ENCODE assay signal across 13 cellular contexts in genomic region chr2:120007851-120008250, GRCh38. TPM values are rescaled to one million over a fixed set of nuclear protein-coding genes. Genes with fewer than 3 reads are reported as not detected.
A peak's percentile ranks its signal among the peaks of the same experiment; 100 is the strongest.
DNase-seq lines count a peak whose midpoint lies in the region; ATAC-seq and TF ChIP-seq lines count a peak whose summit lies in the region.
"Had no signal": no experiment of that assay in that cellular context is flagged by ENCODE, and none has a peak within 500 bp of the region (broad histone marks: within the 10 kb centered on the region; RNA-seq: fewer than 3 reads in every experiment).

No MANE protein-coding gene starts in this region.

- H2AFZ ChIP-seq in OCI-LY7 (ENCODE audit: low read length): peak overlapping the region; percentile 97; the same call in 1 of the 2 replicates

- H3K4me1 ChIP-seq in OCI-LY7 (ENCODE audit: insufficient read depth, low read length, poor library complexity, severe bottlenecking) (peaks cover 33% of the 10 kb centered on the region), thyroid gland (peaks cover 6 to 14% of the 10 kb centered on the region in 2 donors)
- H3K4me1 ChIP-seq: HAP-1 had no signal

- BruUV-seq in OCI-LY7 (replicated peaks; lab: Mats Ljungman, UMichigan): no TSS peak

- DNase-seq in activated CD4-positive, alpha-beta T cell treated with anti-CD3 and anti-CD28 coated beads, Interleukin-2, amount 10 ng/mL, durations not matched to agents 24 days and 14 days: peak; percentile 42
- no peak for DNase-seq in activated CD4-positive, alpha-beta T cell treated with anti-CD3 and anti-CD28 coated beads, Interleukin-2, amount 50 U/mL, for 1 hour
- no peak for DNase-seq in OCI-LY7 (ENCODE audit: low spot score)
- no peak for DNase-seq in memory B cell (ENCODE audit: low spot score in 2 of 2)
- peak; percentile 70 to 71 for DNase-seq in thyroid gland
- no peak for DNase-seq in DMS 273 (lab: John Stamatoyannopoulos, UW; ENCODE audit: unreplicated experiment)
- no peak for DNase-seq in A172 (ENCODE audit: low spot score)
- DNase-seq in activated CD8-positive, alpha-beta memory T cell treated with anti-CD3 and anti-CD28 coated beads, Interleukin-2, amount 50 U/mL, for 48 hours: no peak
- DNase-seq: CD4-positive, alpha-beta memory T cell had no signal

- no peak for TF ChIP-seq POLR2A in thyroid gland (IDR thresholded peaks at IDR 0.05)

- H3K9me3 Mint-ChIP-seq in activated CD4-positive, alpha-beta T cell treated with anti-CD3 and anti-CD28 coated beads, Interleukin-2, amount 10 ng/mL, durations not matched to agents 24 days and 14 days: no peaks in the 10 kb centered on the region
- no peaks in the 10 kb centered on the region for H3K9me3 Mint-ChIP-seq in memory B cell
- H3K9me3 Mint-ChIP-seq: CD4-positive, alpha-beta memory T cell had no signal

- no peak overlapping the region for H3K4me2 ChIP-seq in OCI-LY7 (ENCODE audit: low read length)
- H3K4me2 ChIP-seq: BLaER1 had no signal

- H3K9me2 ChIP-seq in OCI-LY7 (ENCODE audit: insufficient read depth, low read length): peaks cover 4% of the 10 kb centered on the region; the same call in 1 of the 2 replicates

- no peak overlapping the region for H3K4me3 Mint-ChIP-seq in activated CD4-positive, alpha-beta T cell treated with anti-CD3 and anti-CD28 coated beads, Interleukin-2, amount 10 ng/mL, durations not matched to agents 24 days and 14 days
- peak overlapping the region; percentile 66 for H3K4me3 Mint-ChIP-seq in memory B cell
- H3K4me3 Mint-ChIP-seq: CD14-positive monocyte; CD4-positive, alpha-beta memory T cell had no signal

- H3K79me2 ChIP-seq in OCI-LY7 (ENCODE audit: insufficient read depth, low read depth, low read length): no peaks in the 10 kb centered on the region

- H3K9me3 ChIP-seq in OCI-LY7 (ENCODE audit: low read length): no peaks in the 10 kb centered on the region
- no peaks in the 10 kb centered on the region for H3K9me3 ChIP-seq in thyroid gland
- H3K9me3 ChIP-seq: BLaER1, HAP-1 had no signal

- no peak overlapping the region for H3K27ac Mint-ChIP-seq in activated CD4-positive, alpha-beta T cell treated with anti-CD3 and anti-CD28 coated beads, Interleukin-2, amount 10 ng/mL, durations not matched to agents 24 days and 14 days
- peak overlapping the region; percentile 88 for H3K27ac Mint-ChIP-seq in memory B cell

- POLR2A ChIA-PET in OCI-LY7 (lab: Charles Lee): interaction anchor here (0.8 to 0.9 kb wide), 2 partner anchors 24 to 422 kb away, joined by 4 read pairs; no protein-coding TSS in a partner anchor

- H3K36me3 ChIP-seq in OCI-LY7 (ENCODE audit: insufficient read depth, low read length) (no peaks in the 10 kb centered on the region), thyroid gland (no peaks in the 10 kb centered on the region)
- H3K36me3 ChIP-seq: BLaER1, HAP-1 had no signal

- peaks cover 3% of the 10 kb centered on the region for H3K27me3 Mint-ChIP-seq in activated CD4-positive, alpha-beta T cell treated with anti-CD3 and anti-CD28 coated beads, Interleukin-2, amount 10 ng/mL, durations not matched to agents 24 days and 14 days
- H3K27me3 Mint-ChIP-seq in memory B cell: no peaks in the 10 kb centered on the region

- no peak for ATAC-seq in memory B cell (ENCODE audit: low read depth)

- H3K27ac ChIP-seq in OCI-LY7 (ENCODE audit: low read depth, low read length, poor library complexity, severe bottlenecking): no peak overlapping the region
- peak overlapping the region; percentile 25 to 54 (median 51) for H3K27ac ChIP-seq in thyroid gland
- H3K27ac ChIP-seq: 22Rv1, BLaER1 had no signal

- 42 to 43% methylated on average over 4 of the region's 4 CpGs for WGBS in thyroid gland, 2 donors

- CTCF ChIA-PET in OCI-LY7 (lab: Charles Lee; ENCODE audit: unreplicated experiment): no interaction called here

- H3K4me3 ChIP-seq in OCI-LY7 (ENCODE audit: low read depth, low read length, poor library complexity, severe bottlenecking) (no peak overlapping the region), thyroid gland (replicated peaks in 1 of 3) (no peak overlapping the region)
- H3K4me3 ChIP-seq: BLaER1, HAP-1 had no signal

- H3K27me3 ChIP-seq in thyroid gland: no peaks in the 10 kb centered on the region
- H3K27me3 ChIP-seq: BLaER1 had no signal

- peaks cover 15% of the 10 kb centered on the region for H3K4me1 Mint-ChIP-seq in activated CD4-positive, alpha-beta T cell treated with anti-CD3 and anti-CD28 coated beads, Interleukin-2, amount 10 ng/mL, durations not matched to agents 24 days and 14 days
- H3K4me1 Mint-ChIP-seq in memory B cell: peaks cover 21% of the 10 kb centered on the region

- TF ChIP-seq CTCF in OCI-LY7 (conservative IDR thresholded peaks at IDR 0.05; ENCODE audit: low read length) (no peak), thyroid gland (IDR thresholded peaks at IDR 0.05) (no peak)

- H3K36me3 Mint-ChIP-seq in activated CD4-positive, alpha-beta T cell treated with anti-CD3 and anti-CD28 coated beads, Interleukin-2, amount 10 ng/mL, durations not matched to agents 24 days and 14 days (ENCODE audit: low read depth): no peaks in the 10 kb centered on the region
- no peaks in the 10 kb centered on the region for H3K36me3 Mint-ChIP-seq in memory B cell
- H3K36me3 Mint-ChIP-seq: CD4-positive, alpha-beta memory T cell had no signal

- H4K20me1 ChIP-seq in OCI-LY7 (ENCODE audit: insufficient read depth, low read length): no peaks in the 10 kb centered on the region
- H4K20me1 ChIP-seq: BLaER1 had no signal

- intact Hi-C loops in activated CD4-positive, alpha-beta T cell treated with anti-CD3 and anti-CD28 coated beads, Interleukin-2, amount 10 ng/mL, durations not matched to agents 24 days and 14 days (cut with micrococcal nuclease): no loop called here
- intact Hi-C loops in OCI-LY7 (cut with micrococcal nuclease; ENCODE audit: unreplicated experiment) (no loop called here), thyroid gland (cut with DNase I) (no loop called here)

RNA-seq across cellular contexts. Expression of gene EPB41L5, which starts 5.0 kb away (rescaled TPM):
- 1.5 and 2.2 TPM in 2 replicates for total RNA-seq in activated CD4-positive, alpha-beta T cell treated with anti-CD3 and anti-CD28 coated beads, Interleukin-2, amount 10 ng/mL, durations not matched to agents 24 days and 14 days
- 5.6 and 7.0 TPM in 2 replicates for total RNA-seq in OCI-LY7 (2014; rRNA removed; shearing (Covaris generic))
- total RNA-seq in OCI-LY7 (2022): 13.1 and 14.1 TPM in 2 replicates
- 100 to 1,000 TPM in 3 of 4 donors, 10 to 100 TPM in 1; 82.2 to 126 (median 116) TPM for total RNA-seq in thyroid gland
- total RNA-seq in A172 (2014; rRNA removed; shearing (Covaris generic)): 11.1 and 14.8 TPM in 2 replicates

Comparison
In these comparisons a context has a peak if more than half of its experiments do, and no peak if none do; other contexts are left out.
1. DNase-seq: peak in activated CD4-positive, alpha-beta T cell treated with anti-CD3 and anti-CD28 coated beads, Interleukin-2, amount 10 ng/mL, durations not matched to agents 24 days and 14 days (single experiment) and thyroid gland (2 of 2); none in activated CD4-positive, alpha-beta T cell treated with anti-CD3 and anti-CD28 coated beads, Interleukin-2, amount 50 U/mL, for 1 hour (single experiment), OCI-LY7 (single experiment), memory B cell (0 of 2), DMS 273 (single experiment), A172 (single experiment) and activated CD8-positive, alpha-beta memory T cell treated with anti-CD3 and anti-CD28 coated beads, Interleukin-2, amount 50 U/mL, for 48 hours (single experiment).